1 cellular context compared by ENCODE assay signal in genomic region chr5:6754766-6755165, GRCh38.
TF ChIP-seq lines count a peak whose summit lies in the region.

No MANE protein-coding gene starts in this region.

TF ChIP-seq in K562, 482 proteins besides CTCF, POLR2A, EP300 and RAD21:
- TF ChIP-seq ZNF592 (IDR thresholded peaks at IDR 0.05) = no peak
- TF ChIP-seq CC2D1A (IDR thresholded peaks at IDR 0.05) = no peak
- TF ChIP-seq ZBTB33 (CRISPR knock-in tag; IDR thresholded peaks at IDR 0.05) = peak; percentile 54; the same call in 1 of the 2 replicates
- TF ChIP-seq LCOR (CRISPR knock-in tag; IDR thresholded peaks at IDR 0.05) = no peak
- peak; percentile 26 for TF ChIP-seq RBM22 (IDR thresholded peaks at IDR 0.05; ENCODE audit: low read depth, low read length, poor library complexity, severe bottlenecking)
- TF ChIP-seq ZNF324 (CRISPR knock-in tag; IDR thresholded peaks at IDR 0.05) = no peak
- TF ChIP-seq CBFA2T3 (IDR thresholded peaks at IDR 0.05) = no peak
